9 cellular contexts compared by ENCODE assay signal in genomic region chr17:57902117-57902799, GRCh38. TPM values are rescaled to one million over a fixed set of nuclear protein-coding genes. Genes with fewer than 3 reads are reported as not detected.
DNase-seq lines count a peak whose midpoint lies in the region; ATAC-seq and TF ChIP-seq lines count a peak whose summit lies in the region.
"Had no signal": no experiment of that assay in that cellular context is flagged by ENCODE, and none has a peak within 500 bp of the region (broad histone marks: within the 10 kb centered on the region; RNA-seq: fewer than 3 reads in every experiment).

No MANE protein-coding gene starts in this region.

- no peak for TF ChIP-seq CTCF in HFFc6 (IDR thresholded peaks at IDR 0.05)
- no peak for TF ChIP-seq CTCF in nephron (IDR thresholded peaks at IDR 0.05; ENCODE audit: unreplicated experiment in 3 of 3)

- H3K27me3 Mint-ChIP-seq in HFFc6 (ENCODE audit: insufficient read depth) (no peaks in the 10 kb centered on the region; the same call in 1 of the 2 replicates), nephron (ENCODE audit: low read depth) (no peaks in the 10 kb centered on the region)

- H3K9me3 Mint-ChIP-seq in HFFc6 (no peaks in the 10 kb centered on the region), nephron (no peaks in the 10 kb centered on the region)
- H3K9me3 Mint-ChIP-seq: stimulated activated naive CD8-positive, alpha-beta T cell treated with anti-CD3 and anti-CD28 coated beads, Interleukin-15, Interleukin-2, amounts not matched to agents 100 ng/mL and 50 ng/mL, for 24 hours had no signal

- H3K4me3 Mint-ChIP-seq in HFFc6, result no peak overlapping the region
- H3K4me3 Mint-ChIP-seq in nephron, result peak overlapping the region in 2 of 3 experiments; percentile 14 to 25
- H3K4me3 Mint-ChIP-seq: stimulated activated naive CD8-positive, alpha-beta T cell treated with anti-CD3 and anti-CD28 coated beads, Interleukin-15, Interleukin-2, amounts not matched to agents 100 ng/mL and 50 ng/mL, for 24 hours had no signal

- peaks cover 70% of the 10 kb centered on the region for H3K4me1 Mint-ChIP-seq in HFFc6 (ENCODE audit: low read depth)
- H3K4me1 Mint-ChIP-seq in nephron, result peaks cover 85% of the 10 kb centered on the region

- DNase-seq in HFFc6 (no peak), RPMI7951 (ENCODE audit: low read depth) (peak; percentile 60), LoVo (ENCODE audit: low spot score) (no peak), GOT3 (lab: John Stamatoyannopoulos, UW) (no peak), OCI-M2 (lab: John Stamatoyannopoulos, UW; ENCODE audit: unreplicated experiment) (no peak)
- no peak for DNase-seq in stimulated activated CD4-positive, alpha-beta T cell treated with anti-CD3 and anti-CD28 coated beads, Interleukin-12 subunit alpha, Interleukin-12 subunit beta, amount 100 ng/mL, for 4 hours

- H3K27ac Mint-ChIP-seq in HFFc6 (peak overlapping the region; percentile 96), nephron (peak overlapping the region; percentile 95 to 99 (median 98))
- H3K27ac Mint-ChIP-seq: stimulated activated naive CD8-positive, alpha-beta T cell treated with anti-CD3 and anti-CD28 coated beads, Interleukin-15, Interleukin-2, amounts not matched to agents 100 ng/mL and 50 ng/mL, for 24 hours had no signal

- H3K36me3 Mint-ChIP-seq in HFFc6 (ENCODE audit: low read depth), result 0 out of 2 replicates have a peak, but pooled peaks cover 5% of the 10 kb centered on the region
- no peaks in the 10 kb centered on the region for H3K36me3 Mint-ChIP-seq in nephron (ENCODE audit: low read depth)

- ATAC-seq in GM18520 (IDR thresholded peaks at IDR 0.05; ENCODE audit: unreplicated experiment), result peak; percentile 58

RNA-seq across cellular contexts. Expression of gene MRPS23, which starts 52.4 kb away (rescaled TPM):
- 10 to 100 TPM; 47.0 to 62.5 (median 56.4) TPM for total RNA-seq in HFFc6 (2021; fragmentation: NEBNext Ultra II Directional; extraction: Animal tissue kit (Norgen Biotek cat#: 25700))
- 16.3 and 36.6 TPM in 2 replicates for total RNA-seq in RPMI7951 (2014; rRNA removed; shearing (Covaris generic))

RNA-seq across cellular contexts. Expression of gene CUEDC1, which starts 53.0 kb away (rescaled TPM):
- total RNA-seq in HFFc6 (2021; fragmentation: NEBNext Ultra II Directional; extraction: Animal tissue kit (Norgen Biotek cat#: 25700)), result 10 to 100 TPM; 34.0 to 41.0 (median 34.9) TPM
- 6.4 and 6.6 TPM in 2 replicates for total RNA-seq in RPMI7951 (2014; rRNA removed; shearing (Covaris generic))
